14 cellular contexts compared by ENCODE assay signal in the genomic region with DNA sequence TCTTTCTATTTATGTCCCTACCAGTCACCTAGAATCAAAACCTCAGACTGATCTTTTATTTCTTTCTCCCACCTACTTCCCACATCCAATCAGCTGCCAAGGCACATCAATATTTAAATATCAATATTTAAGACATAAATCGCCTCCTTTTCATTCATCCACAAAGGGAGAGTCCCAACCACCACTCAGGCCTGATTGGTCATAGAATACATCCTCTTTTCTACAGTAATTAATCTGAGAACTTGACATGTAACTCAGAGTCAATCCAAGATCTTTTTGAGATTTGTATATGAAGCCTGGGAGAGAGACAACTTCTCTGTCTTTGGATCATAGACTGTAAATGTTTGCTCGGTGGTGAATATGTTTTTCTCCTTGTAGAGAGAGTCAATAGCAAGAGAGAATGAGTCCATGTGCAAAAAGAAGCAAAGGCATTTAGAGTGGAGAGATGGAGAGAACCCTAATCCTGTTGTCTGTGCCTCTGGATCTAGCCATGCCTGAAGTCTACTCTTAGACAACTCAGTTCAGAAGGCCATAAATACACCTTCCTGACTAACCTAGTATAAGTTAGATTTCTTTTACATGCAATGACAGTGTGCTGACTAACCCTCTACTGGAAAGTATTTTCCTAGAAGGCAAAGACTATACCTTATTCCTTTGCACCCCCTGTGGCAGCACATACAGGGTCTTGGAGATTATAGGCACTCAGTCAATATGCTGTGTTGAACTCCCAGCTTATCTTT.
"Had no signal": no experiment of that assay in that cellular context is flagged by ENCODE, and none has a peak within 500 bp of the region (broad histone marks: within the 10 kb centered on the region; RNA-seq: fewer than 3 reads in every experiment).

No MANE protein-coding gene starts in this region.

- H3K27ac Mint-ChIP-seq: activated CD4-positive, alpha-beta T cell treated with anti-CD3 and anti-CD28 coated beads, Interleukin-2, amount 10 ng/mL, durations not matched to agents 7 days and 5 days; activated naive CD4-positive, alpha-beta T cell treated with anti-CD3 and anti-CD28 coated beads, Interleukin-2, amount 50 U/mL, for 24 hours; activated T-cell treated with anti-CD3 and anti-CD28 coated beads, Interleukin-2, amount 50 U/mL, for 72 hours; dendritic cell treated with granulocyte-macrophage colony-stimulating factor and Interleukin-4, amounts not matched to agents 40 ng/mL and 50 ng/mL, for 4 days had no signal

- H3K27me3 ChIP-seq: esophagus muscularis mucosa, SJSA1 had no signal

- H3K4me3 Mint-ChIP-seq: activated CD4-positive, alpha-beta T cell treated with anti-CD3 and anti-CD28 coated beads, Interleukin-2, amount 10 ng/mL, durations not matched to agents 7 days and 5 days; activated naive CD4-positive, alpha-beta T cell treated with anti-CD3 and anti-CD28 coated beads, Interleukin-2, amount 50 U/mL, for 24 hours; activated T-cell treated with anti-CD3 and anti-CD28 coated beads, Interleukin-2, amount 50 U/mL, for 72 hours; dendritic cell treated with granulocyte-macrophage colony-stimulating factor and Interleukin-4, amounts not matched to agents 40 ng/mL and 50 ng/mL, for 4 days; naive thymus-derived CD8-positive, alpha-beta T cell had no signal

- DNase-seq: activated CD4-positive, alpha-beta T cell treated with anti-CD3 and anti-CD28 coated beads, Interleukin-2, amount 10 ng/mL, durations not matched to agents 7 days and 5 days; activated gamma-delta T cell; activated T-cell treated with anti-CD3 and anti-CD28 coated beads, Interleukin-2, amount 50 U/mL, for 72 hours; effector CD8-positive, alpha-beta T cell; left ventricle myocardium superior; mesendoderm; naive thymus-derived CD8-positive, alpha-beta T cell; stimulated activated CD4-positive, alpha-beta T cell treated with anti-CD3 and anti-CD28 coated beads, Interleukin-2, amount 100 ng/mL, for 24 hours; T-helper 2 cell; WERI-Rb-1 had no signal

- H3K27me3 Mint-ChIP-seq: activated CD4-positive, alpha-beta T cell treated with anti-CD3 and anti-CD28 coated beads, Interleukin-2, amount 10 ng/mL, durations not matched to agents 7 days and 5 days; activated naive CD4-positive, alpha-beta T cell treated with anti-CD3 and anti-CD28 coated beads, Interleukin-2, amount 50 U/mL, for 24 hours; dendritic cell treated with granulocyte-macrophage colony-stimulating factor and Interleukin-4, amounts not matched to agents 40 ng/mL and 50 ng/mL, for 4 days; naive thymus-derived CD8-positive, alpha-beta T cell had no signal

- H3K4me1 Mint-ChIP-seq: activated CD4-positive, alpha-beta T cell treated with anti-CD3 and anti-CD28 coated beads, Interleukin-2, amount 10 ng/mL, durations not matched to agents 7 days and 5 days had no signal

- ATAC-seq: left ventricle myocardium superior; naive thymus-derived CD8-positive, alpha-beta T cell had no signal

- H3K27ac ChIP-seq: SJSA1, WERI-Rb-1 had no signal
